Comparison of ENCODE assay signal across 29 cellular contexts in genomic region chr13:34012354-34012753, GRCh38.
"Had no signal": no experiment of that assay in that cellular context is flagged by ENCODE, and none has a peak within 500 bp of the region (broad histone marks: within the 10 kb centered on the region; RNA-seq: fewer than 3 reads in every experiment).

No MANE protein-coding gene starts in this region.

- H3K4me1 ChIP-seq: esophagus muscularis mucosa, gastrocnemius medialis, heart left ventricle had no signal

- FAIRE-seq: astrocyte had no signal

- H3K4me3 ChIP-seq: coronary artery, dorsolateral prefrontal cortex, esophagus muscularis mucosa, gastrocnemius medialis, heart left ventricle had no signal

- H3K9me3 ChIP-seq: esophagus muscularis mucosa, gastrocnemius medialis, heart left ventricle had no signal

- H3K27ac ChIP-seq: brain microvascular endothelial cell, coronary artery, dorsolateral prefrontal cortex, esophagus muscularis mucosa, foreskin keratinocyte, gastrocnemius medialis, heart left ventricle, WERI-Rb-1 had no signal

- H3K27me3 ChIP-seq: brain microvascular endothelial cell, dorsolateral prefrontal cortex, esophagus muscularis mucosa, gastrocnemius medialis, heart left ventricle had no signal

- ATAC-seq: activated CD4-positive, CD25-positive, alpha-beta regulatory T cell treated with anti-CD3 and anti-CD28 coated beads, Interleukin-2, amount 50 U/mL, for 24 hours; activated CD8-positive, alpha-beta T cell treated with anti-CD3 and anti-CD28 coated beads for 36 hours; activated T-cell treated with anti-CD3 and anti-CD28 coated beads, Interleukin-2, amount 50 U/mL, for 4 hours; activated T-helper 17 cell treated with anti-CD3 and anti-CD28 coated beads, Interleukin-2, amount 50 U/mL, for 72 hours; gastrocnemius medialis; T-helper 17 cell had no signal

- DNase-seq: activated B cell treated with CpG ODN at 0.5 μM for 24 hours; activated CD4-positive, alpha-beta T cell treated with anti-CD3 and anti-CD28 coated beads for 48 hours; activated CD4-positive, alpha-beta T cell treated with anti-CD3 and anti-CD28 coated beads, Interleukin-2, amount 50 U/mL, for 1 hour; activated CD4-positive, alpha-beta T cell treated with anti-CD3 and anti-CD28 coated beads, Interleukin-2, amount 50 U/mL, for 48 hours; activated CD8-positive, alpha-beta memory T cell treated with anti-CD3 and anti-CD28 coated beads for 24 hours; activated CD8-positive, alpha-beta T cell treated with anti-CD3 and anti-CD28 coated beads for 36 hours; activated effector memory CD4-positive, alpha-beta T cell treated with Interleukin-2 at 50 U/mL for 16 hours; activated gamma-delta T cell treated with Interleukin-2 at 50 U/mL for 16 hours; activated naive CD4-positive, alpha-beta T cell treated with anti-CD3 and anti-CD28 coated beads, Interleukin-2, amount 50 U/mL, for 16 hours; activated naive CD4-positive, alpha-beta T cell treated with Interleukin-2 at 50 U/mL for 16 hours; activated T-cell treated with anti-CD3 and anti-CD28 coated beads, Interleukin-2, amount 50 U/mL, for 4 hours; amniotic stem cell; anterior cingulate cortex; brain microvascular endothelial cell; dorsolateral prefrontal cortex; effector memory CD4-positive, alpha-beta T cell; erythroblast; foreskin keratinocyte; gastrocnemius medialis; glutamatergic neuron; heart left ventricle; T-helper 17 cell; T1000; WERI-Rb-1 had no signal

- H3K36me3 ChIP-seq: brain microvascular endothelial cell, esophagus muscularis mucosa, gastrocnemius medialis, heart left ventricle, WERI-Rb-1 had no signal
